In genomic region chr1:159935719-159936283, GRCh38 we compare ENCODE assay signal across 1 cellular context.
TF ChIP-seq lines count a peak whose summit lies in the region.

No MANE protein-coding gene starts in this region.

TF ChIP-seq in GM12878, 131 proteins besides CTCF, POLR2A, EP300 and RAD21:
- TF ChIP-seq LARP7 (IDR thresholded peaks at IDR 0.05) = no peak
- TF ChIP-seq RFX5 (IDR thresholded peaks at IDR 0.05; ENCODE audit: low read depth, low read length) = no peak
- no peak for TF ChIP-seq TBL1XR1 (IDR thresholded peaks at IDR 0.05; ENCODE audit: low read depth, low read length)
- no peak for TF ChIP-seq ZNF217 (IDR thresholded peaks at IDR 0.05)
- no peak for TF ChIP-seq RUNX3 (IDR thresholded peaks at IDR 0.05; ENCODE audit: low read length)
- 0 out of 2 replicates have a peak, but pooled peaks have one; percentile 19 for TF ChIP-seq DPF2 (IDR thresholded peaks at IDR 0.05)
- TF ChIP-seq REST (IDR thresholded peaks at IDR 0.05; ENCODE audit: low read depth, low read length) = peak; percentile 93
- TF ChIP-seq IKZF2 (IDR thresholded peaks at IDR 0.05) = peak in 1 of 2 experiments; percentile 48; a peak in 1 of 4 replicates
- no peak for TF ChIP-seq ESRRA (IDR thresholded peaks at IDR 0.05; ENCODE audit: low read length)
- no peak for TF ChIP-seq NR2C1 (IDR thresholded peaks at IDR 0.05)
- TF ChIP-seq BACH1 (IDR thresholded peaks at IDR 0.05; ENCODE audit: borderline replicate concordance) = no peak
- no peak for TF ChIP-seq CEBPZ (IDR thresholded peaks at IDR 0.05; ENCODE audit: low read depth, low read length)
- TF ChIP-seq NFYA (IDR thresholded peaks at IDR 0.05; ENCODE audit: borderline replicate concordance, low read depth, low read length) = no peak
- no peak for TF ChIP-seq MTA2 (IDR thresholded peaks at IDR 0.05; ENCODE audit: low read depth)
- TF ChIP-seq SPI1 (IDR thresholded peaks at IDR 0.05; ENCODE audit: borderline replicate concordance, insufficient read depth, low read depth, low read length) = peak; percentile 72; the same call in 1 of the 2 replicates
- TF ChIP-seq BHLHE40 (IDR thresholded peaks at IDR 0.05; ENCODE audit: borderline replicate concordance in 1 of 2, low read depth in 2 of 2, low read length in 1 of 2) = no peak
